8 cellular contexts compared by ENCODE assay signal in genomic region chr13:40790232-40790631, GRCh38. TPM values are rescaled to one million over a fixed set of nuclear protein-coding genes. Genes with fewer than 3 reads are reported as not detected.
DNase-seq lines count a peak whose midpoint lies in the region; ATAC-seq, FAIRE-seq and TF ChIP-seq lines count a peak whose summit lies in the region.
"Had no signal": no experiment of that assay in that cellular context is flagged by ENCODE, and none has a peak within 500 bp of the region (broad histone marks: within the 10 kb centered on the region; RNA-seq: fewer than 3 reads in every experiment).

No MANE protein-coding gene starts in this region.

- FAIRE-seq in small intestine (lab: Jason Lieb, UNC) = no peak

- H3K4me1 ChIP-seq in small intestine (ENCODE audit: control insufficient read depth in 2 of 2, insufficient read depth in 1 of 2, low read depth in 1 of 2, low read length in 1 of 2) = peaks cover 2 to 7% of the 10 kb centered on the region in 2 donors

- peak overlapping the region; percentile 78 to 88 for H3K27ac ChIP-seq in small intestine (ENCODE audit: low read depth in 1 of 2, low read length in 1 of 2)

- 27 to 41% (median 31%) methylated on average over 6 of the region's 6 CpGs for WGBS in small intestine, 3 donors

- H3K4me3 ChIP-seq in HFF-Myc (replicated peaks; ENCODE audit: low read depth, low read length) = peak overlapping the region; percentile 70
- H3K4me3 ChIP-seq in foreskin fibroblast (ENCODE audit: low read depth in 1 of 2, low read length in 2 of 2) = peak overlapping the region; percentile 70 to 72
- H3K4me3 ChIP-seq in small intestine (ENCODE audit: low read depth in 1 of 2, low read length in 2 of 2) = peak overlapping the region; percentile 49 to 75

- TF ChIP-seq CTCF in HFF-Myc (IDR thresholded peaks at IDR 0.05; ENCODE audit: low read depth, low read length, missing control alignments) = no peak
- TF ChIP-seq CTCF in foreskin fibroblast (IDR thresholded peaks at IDR 0.05; ENCODE audit: low read depth, low read length) = no peak

- H3K9me3 ChIP-seq in small intestine (ENCODE audit: control insufficient read depth, low read depth) = no peaks in the 10 kb centered on the region

- DNase-seq in HFF-Myc (ENCODE audit: extremely low read depth, low read depth) (no peak), foreskin fibroblast (no peak), small intestine (no peak), glomerular visceral epithelial cell (ENCODE audit: extremely low spot score) (no peak), HUDEP-2 (lab: John Stamatoyannopoulos, UW; ENCODE audit: unreplicated experiment in 76 of 76) (no peak)
- no peak for DNase-seq in stimulated activated CD8-positive, alpha-beta memory T cell treated with anti-CD3 and anti-CD28 coated beads, Interleukin-4, amount 100 ng/mL, for 48 hours
- DNase-seq: NCI-H1436 had no signal

- no peaks in the 10 kb centered on the region for H3K27me3 ChIP-seq in small intestine (ENCODE audit: control insufficient read depth in 2 of 2, insufficient read depth in 2 of 2, low read length in 2 of 2)

- no peaks in the 10 kb centered on the region for H3K36me3 ChIP-seq in small intestine (ENCODE audit: control insufficient read depth in 2 of 2, insufficient read depth in 2 of 2, low read length in 2 of 2)

- ATAC-seq in SK-N-SH treated with all-trans-retinoic acid at 6 μM for 48 hours = peak; percentile 34

TF ChIP-seq in SK-N-SH treated with all-trans-retinoic acid at 6 μM for 48 hours, 23 proteins besides CTCF, POLR2A, EP300 and RAD21:
- TF ChIP-seq PPARA (CRISPR knock-in tag; IDR thresholded peaks at IDR 0.05; ENCODE audit: borderline replicate concordance) (no peak), TCF4 (CRISPR knock-in tag; IDR thresholded peaks at IDR 0.05; ENCODE audit: borderline replicate concordance) (no peak), CSRNP3 (CRISPR knock-in tag; IDR thresholded peaks at IDR 0.05) (no peak), TSHZ2 (CRISPR knock-in tag; IDR thresholded peaks at IDR 0.05) (no peak), ZNF70 (CRISPR knock-in tag; IDR thresholded peaks at IDR 0.05) (no peak), CREB5 (CRISPR knock-in tag; IDR thresholded peaks at IDR 0.05; ENCODE audit: low read depth) (no peak), CSDC2 (CRISPR knock-in tag; IDR thresholded peaks at IDR 0.05) (no peak), ZNF565 (CRISPR knock-in tag; conservative IDR thresholded peaks at IDR 0.05; ENCODE audit: low read depth) (no peak), PATZ1 (CRISPR knock-in tag; IDR thresholded peaks at IDR 0.05; ENCODE audit: borderline replicate concordance) (no peak), BACH2 (CRISPR knock-in tag; IDR thresholded peaks at IDR 0.05; ENCODE audit: borderline replicate concordance) (no peak), ZC3H10 (CRISPR knock-in tag; IDR thresholded peaks at IDR 0.05) (no peak)

RNA-seq across cellular contexts. Expression of gene SLC25A15, which starts 0.8 kb away (rescaled TPM):
- 10 to 100 TPM; 23.2 to 42.0 (median 24.0) TPM for polyA plus RNA-seq in small intestine

RNA-seq across cellular contexts. Expression of gene MRPS31, which starts 19.2 kb away (rescaled TPM):
- 10 to 100 TPM; 19.2 to 23.3 (median 22.5) TPM for polyA plus RNA-seq in small intestine
